Comparison of ENCODE assay signal across 8 cellular contexts in genomic region chr17:29179232-29180036, GRCh38. TPM values are rescaled to one million over a fixed set of nuclear protein-coding genes. Genes with fewer than 3 reads are reported as not detected.
A peak's percentile ranks its signal among the peaks of the same experiment; 100 is the strongest.
DNase-seq lines count a peak whose midpoint lies in the region; ATAC-seq and TF ChIP-seq lines count a peak whose summit lies in the region.

No MANE protein-coding gene starts in this region.

- no peak for ATAC-seq in CD8-positive, alpha-beta T cell
- ATAC-seq in HG03520 (IDR thresholded peaks at IDR 0.05; ENCODE audit: unreplicated experiment) = no peak

- no peaks in the 10 kb centered on the region for H3K27me3 ChIP-seq in CD8-positive, alpha-beta T cell (ENCODE audit: insufficient read depth, low read length)
- peaks cover 15% of the 10 kb centered on the region for H3K27me3 ChIP-seq in HUES48 (ENCODE audit: control insufficient read depth, insufficient read depth, low read length)

- H3K36me3 Mint-ChIP-seq in CD8-positive, alpha-beta T cell = no peaks in the 10 kb centered on the region

- no peak overlapping the region for H3K27ac ChIP-seq in CD8-positive, alpha-beta T cell (ENCODE audit: low read depth, low read length)
- H3K27ac ChIP-seq in HUES48 (ENCODE audit: low read depth, low read length) (peak overlapping the region; percentile 76), SK-N-MC (no peak overlapping the region)

- CTCF ChIA-PET in CD8-positive, alpha-beta T cell (lab: Charles Lee) = interaction anchor here (0.7 to 13.5 kb wide), 28 partner anchors 8 to 226 kb away, joined by 3 to 276 read pairs (median 4); no protein-coding TSS in a partner anchor

- intact Hi-C loops in CD8-positive, alpha-beta T cell (cut with DNase I, micrococcal nuclease) = loop anchor here (1.0 kb wide), 3 partner anchors 30 to 55 kb away; no protein-coding TSS in a partner anchor

- no peak for TF ChIP-seq CTCF in CD8-positive, alpha-beta T cell (IDR thresholded peaks at IDR 0.05)
- no peak for TF ChIP-seq CTCF in epithelial cell of esophagus (IDR thresholded peaks at IDR 0.05; ENCODE audit: insufficient read depth, low read depth, low read length, missing control alignments)

- peak overlapping the region; percentile 63 for H3K4me3 Mint-ChIP-seq in CD8-positive, alpha-beta T cell

- POLR2A ChIA-PET in CD8-positive, alpha-beta T cell (lab: Charles Lee) = interaction anchor here (0.5 to 2.2 kb wide), 3 partner anchors 31 to 945 kb away, joined by 3 to 17 read pairs (median 4); no protein-coding TSS in a partner anchor

- H3K4me1 ChIP-seq in CD8-positive, alpha-beta T cell (ENCODE audit: insufficient read depth, low read length) = peaks cover 22% of the 10 kb centered on the region
- peaks cover 31% of the 10 kb centered on the region for H3K4me1 ChIP-seq in HUES48 (ENCODE audit: control insufficient read depth, insufficient read depth, low read length)

- H3K27ac Mint-ChIP-seq in CD8-positive, alpha-beta T cell = no peak overlapping the region

- no peaks in the 10 kb centered on the region for H3K27me3 Mint-ChIP-seq in CD8-positive, alpha-beta T cell (ENCODE audit: low read depth)

- H3K9ac ChIP-seq in HUES48 (ENCODE audit: low read depth, low read length) (no peak overlapping the region), SK-N-MC (ENCODE audit: insufficient read length) (peak overlapping the region; percentile 72)

- no peak overlapping the region for H3K4me3 ChIP-seq in CD8-positive, alpha-beta T cell (ENCODE audit: low read depth, low read length)
- peak overlapping the region; percentile 57 for H3K4me3 ChIP-seq in HUES48 (ENCODE audit: low read depth, low read length)
- H3K4me3 ChIP-seq in SK-N-MC = peak overlapping the region; percentile 80
- H3K4me3 ChIP-seq in epithelial cell of esophagus (ENCODE audit: low read length) = peak overlapping the region; percentile 72

- no peaks in the 10 kb centered on the region for H3K9me3 ChIP-seq in CD8-positive, alpha-beta T cell (ENCODE audit: low read length)
- no peaks in the 10 kb centered on the region for H3K9me3 ChIP-seq in HUES48 (ENCODE audit: control insufficient read depth, insufficient read depth, low read length)
- H3K9me3 ChIP-seq in SK-N-MC (ENCODE audit: low read depth, low read length) = no peaks in the 10 kb centered on the region

- peaks cover 20% of the 10 kb centered on the region for H3K4me1 Mint-ChIP-seq in CD8-positive, alpha-beta T cell (ENCODE audit: low read depth)

- no peaks in the 10 kb centered on the region for H3K36me3 ChIP-seq in CD8-positive, alpha-beta T cell (ENCODE audit: insufficient read depth, low read length)
- H3K36me3 ChIP-seq in HUES48 (ENCODE audit: control insufficient read depth, insufficient read depth, low read length) (no peaks in the 10 kb centered on the region), SK-N-MC (ENCODE audit: insufficient read depth, low read length) (no peaks in the 10 kb centered on the region)

- no peaks in the 10 kb centered on the region for H3K9me3 Mint-ChIP-seq in CD8-positive, alpha-beta T cell

- no peak for DNase-seq in CD8-positive, alpha-beta T cell
- no peak for DNase-seq in SK-N-MC (ENCODE audit: low read depth, low spot score)
- peak; percentile 88 for DNase-seq in epithelial cell of esophagus (ENCODE audit: low read depth)
- peak; percentile 56 for DNase-seq in myocyte (ENCODE audit: low read depth)
- no peak for DNase-seq in NCI-H1048 (lab: John Stamatoyannopoulos, UW)
- no peak for DNase-seq in stimulated activated CD4-positive, alpha-beta T cell treated with anti-CD3 and anti-CD28 coated beads, Interleukin-1b, Interleukin-23, amount 100 ng/mL, for 48 hours

RNA-seq across cellular contexts. Expression of gene MYO18A, which starts 0.8 kb away (rescaled TPM):
- total RNA-seq in CD8-positive, alpha-beta T cell = 10 to 100 TPM; 48.5 to 52.9 TPM
- 167 and 209 TPM in 2 replicates for total RNA-seq in myocyte
- polyA plus RNA-seq in myocyte (2012) = 78.9 TPM

Comparison
In these comparisons a context has a peak if more than half of its experiments do, and no peak if none do; other contexts are left out.
1. DNase-seq: peak in epithelial cell of esophagus (single experiment) and myocyte (single experiment); none in CD8-positive, alpha-beta T cell (0 of 7), SK-N-MC (single experiment), NCI-H1048 (single experiment) and stimulated activated CD4-positive, alpha-beta T cell treated with anti-CD3 and anti-CD28 coated beads, Interleukin-1b, Interleukin-23, amount 100 ng/mL, for 48 hours (single experiment).